2 cellular contexts compared by ENCODE assay signal in the genomic region with DNA sequence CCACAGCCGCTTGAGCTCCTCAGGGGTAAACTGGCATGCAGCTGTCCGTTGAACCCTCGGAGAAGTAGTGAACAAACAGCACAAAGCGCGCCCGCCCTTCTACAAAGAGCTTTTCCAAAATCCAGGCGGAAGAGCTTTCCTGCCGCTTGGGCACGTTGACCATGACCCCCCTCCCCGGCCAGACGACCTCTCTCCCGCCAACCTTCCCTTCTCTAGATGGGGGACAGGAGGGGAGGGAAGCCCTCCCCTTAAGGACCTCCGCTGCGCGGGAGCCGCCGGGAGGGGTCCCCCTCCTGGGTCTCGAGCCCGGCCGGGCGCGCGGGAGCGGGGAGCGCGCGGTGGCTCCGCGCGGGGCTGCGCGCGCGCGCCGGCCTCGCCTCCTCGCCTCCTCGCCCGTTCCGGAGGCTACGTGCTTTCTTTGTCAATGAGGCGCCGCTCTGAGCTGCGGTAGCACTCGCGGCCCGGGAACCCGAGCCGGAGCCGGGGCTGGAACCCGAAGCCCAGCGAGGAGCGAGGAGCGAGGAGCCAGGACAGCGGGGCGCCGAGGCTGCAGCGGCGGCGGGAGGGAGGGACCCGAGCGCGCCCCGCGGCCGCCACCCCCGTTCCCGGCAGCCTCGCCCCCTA.
TF ChIP-seq lines count a peak whose summit lies in the region.

KIAA1549L (plus strand) TSS at position 421 of the 624 bp plus-strand sequence.

TF ChIP-seq in HepG2, 621 proteins besides CTCF, POLR2A, EP300 and RAD21:
- TF ChIP-seq, protein P1, sequence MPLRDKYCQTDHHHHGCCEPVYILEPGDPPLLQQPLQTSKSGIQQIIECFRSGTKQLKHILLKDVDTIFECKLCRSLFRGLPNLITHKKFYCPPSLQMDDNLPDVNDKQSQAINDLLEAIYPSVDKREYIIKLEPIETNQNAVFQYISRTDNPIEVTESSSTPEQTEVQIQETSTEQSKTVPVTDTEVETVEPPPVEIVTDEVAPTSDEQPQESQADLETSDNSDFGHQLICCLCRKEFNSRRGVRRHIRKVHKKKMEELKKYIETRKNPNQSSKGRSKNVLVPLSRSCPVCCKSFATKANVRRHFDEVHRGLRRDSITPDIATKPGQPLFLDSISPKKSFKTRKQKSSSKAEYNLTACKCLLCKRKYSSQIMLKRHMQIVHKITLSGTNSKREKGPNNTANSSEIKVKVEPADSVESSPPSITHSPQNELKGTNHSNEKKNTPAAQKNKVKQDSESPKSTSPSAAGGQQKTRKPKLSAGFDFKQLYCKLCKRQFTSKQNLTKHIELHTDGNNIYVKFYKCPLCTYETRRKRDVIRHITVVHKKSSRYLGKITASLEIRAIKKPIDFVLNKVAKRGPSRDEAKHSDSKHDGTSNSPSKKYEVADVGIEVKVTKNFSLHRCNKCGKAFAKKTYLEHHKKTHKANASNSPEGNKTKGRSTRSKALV (CRISPR knock-in tag; IDR thresholded peaks at IDR 0.05): 0 out of 2 replicates have a peak, but pooled peaks have one; percentile 46
- TF ChIP-seq CBFB (CRISPR knock-in tag; IDR thresholded peaks at IDR 0.05): no peak
- no peak for TF ChIP-seq UBTF (CRISPR knock-in tag; IDR thresholded peaks at IDR 0.05)

TF ChIP-seq in H1, 55 proteins besides CTCF, POLR2A, EP300 and RAD21:
- TF ChIP-seq E2F6 (IDR thresholded peaks at IDR 0.05): peak; percentile 40; the same call in 1 of the 2 replicates
- peak; percentile 30 for TF ChIP-seq ASH2L (IDR thresholded peaks at IDR 0.05; ENCODE audit: low read length)
- TF ChIP-seq, protein P2, sequence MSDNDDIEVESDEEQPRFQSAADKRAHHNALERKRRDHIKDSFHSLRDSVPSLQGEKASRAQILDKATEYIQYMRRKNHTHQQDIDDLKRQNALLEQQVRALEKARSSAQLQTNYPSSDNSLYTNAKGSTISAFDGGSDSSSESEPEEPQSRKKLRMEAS (IDR thresholded peaks at IDR 0.05): peak; percentile 47
- no peak for TF ChIP-seq CEBPB (IDR thresholded peaks at IDR 0.05; ENCODE audit: low read depth, low read length)
- no peak for TF ChIP-seq SRF (IDR thresholded peaks at IDR 0.05; ENCODE audit: low read depth, low read length)
- TF ChIP-seq KDM4A (IDR thresholded peaks at IDR 0.05; ENCODE audit: low read depth, low read length, severe bottlenecking): peak; percentile 93
- TF ChIP-seq BACH1 (IDR thresholded peaks at IDR 0.05; ENCODE audit: low read length): no peak
TF ChIP-seq in H1: peak in this region for 4.
